14 cellular contexts compared by ENCODE assay signal in genomic region chr5:66882592-66883227, GRCh38.
DNase-seq lines count a peak whose midpoint lies in the region; ATAC-seq lines count a peak whose summit lies in the region.
"Had no signal": no experiment of that assay in that cellular context is flagged by ENCODE, and none has a peak within 500 bp of the region (broad histone marks: within the 10 kb centered on the region; RNA-seq: fewer than 3 reads in every experiment).

No MANE protein-coding gene starts in this region.

- no peaks in the 10 kb centered on the region for H3K9me3 Mint-ChIP-seq in stimulated activated memory B cell treated with anti-CD40 and anti-IgM and Interleukin-4, amounts not matched to agents 10 μg/mL and 1 μg/mL and 100 μg/mL, for 72 hours
- H3K9me3 Mint-ChIP-seq: activated T-cell treated with anti-CD3 and anti-CD28 coated beads, Interleukin-2, amount 50 U/mL, for 24 hours; T-helper 1 cell treated with Interleukin-12 subunit alpha and Interleukin-12 subunit beta and Interleukin-4 antibody, amounts not matched to agents 30 μg/mL and 1 μg/mL, for 36 hours had no signal

- H3K27me3 Mint-ChIP-seq in stimulated activated memory B cell treated with anti-CD40 and anti-IgM and Interleukin-4, amounts not matched to agents 10 μg/mL and 1 μg/mL and 100 μg/mL, for 72 hours: no peaks in the 10 kb centered on the region

- H3K27ac ChIP-seq in epithelial cell of prostate: peak overlapping the region; percentile 93
- H3K27ac ChIP-seq: colonic mucosa had no signal

- DNase-seq in activated CD4-positive, CD25-positive, alpha-beta regulatory T cell (lab: John Stamatoyannopoulos, UW): no peak
- peak; percentile 71 for DNase-seq in HT1080 (ENCODE audit: low read depth)
- peak; percentile 85 for DNase-seq in epithelial cell of prostate (ENCODE audit: low read depth, low spot score)
- DNase-seq in NK-92 treated with Interleukin-12 subunit alpha and Interleukin-12 subunit beta, amount 100 ng/mL, for 24 hours (lab: John Stamatoyannopoulos, UW): no peak
- no peak for DNase-seq in COLO829 (ENCODE audit: low spot score)
- DNase-seq: 8988T; activated T-cell treated with anti-CD3 and anti-CD28 coated beads, Interleukin-2, amount 50 U/mL, for 24 hours; colonic mucosa; naive thymus-derived CD8-positive, alpha-beta T cell; NCI-H526 had no signal

- no peaks in the 10 kb centered on the region for H3K36me3 Mint-ChIP-seq in stimulated activated memory B cell treated with anti-CD40 and anti-IgM and Interleukin-4, amounts not matched to agents 10 μg/mL and 1 μg/mL and 100 μg/mL, for 72 hours
- H3K36me3 Mint-ChIP-seq: naive thymus-derived CD8-positive, alpha-beta T cell had no signal

- H3K4me1 Mint-ChIP-seq in stimulated activated memory B cell treated with anti-CD40 and anti-IgM and Interleukin-4, amounts not matched to agents 10 μg/mL and 1 μg/mL and 100 μg/mL, for 72 hours: peaks cover 8% of the 10 kb centered on the region
- H3K4me1 Mint-ChIP-seq: naive thymus-derived CD8-positive, alpha-beta T cell had no signal

- no peak overlapping the region for H3K4me3 Mint-ChIP-seq in stimulated activated memory B cell treated with anti-CD40 and anti-IgM and Interleukin-4, amounts not matched to agents 10 μg/mL and 1 μg/mL and 100 μg/mL, for 72 hours
- H3K4me3 Mint-ChIP-seq: activated T-cell treated with anti-CD3 and anti-CD28 coated beads, Interleukin-2, amount 50 U/mL, for 24 hours; naive thymus-derived CD8-positive, alpha-beta T cell; T-helper 1 cell treated with Interleukin-12 subunit alpha and Interleukin-12 subunit beta and Interleukin-4 antibody, amounts not matched to agents 30 μg/mL and 1 μg/mL, for 36 hours had no signal

- no peak overlapping the region for H3K27ac Mint-ChIP-seq in stimulated activated memory B cell treated with anti-CD40 and anti-IgM and Interleukin-4, amounts not matched to agents 10 μg/mL and 1 μg/mL and 100 μg/mL, for 72 hours
- H3K27ac Mint-ChIP-seq: activated T-cell treated with anti-CD3 and anti-CD28 coated beads, Interleukin-2, amount 50 U/mL, for 24 hours; naive thymus-derived CD8-positive, alpha-beta T cell; T-helper 1 cell treated with Interleukin-12 subunit alpha and Interleukin-12 subunit beta and Interleukin-4 antibody, amounts not matched to agents 30 μg/mL and 1 μg/mL, for 36 hours had no signal

- ATAC-seq in activated CD4-positive, CD25-positive, alpha-beta regulatory T cell treated with anti-CD3 and anti-CD28 coated beads, Interleukin-2, amount 50 U/mL, for 24 hours: peak; percentile 96 to 99
- ATAC-seq in stimulated activated memory B cell treated with anti-CD40 and anti-IgM and Interleukin-4, amounts not matched to agents 10 μg/mL and 1 μg/mL and 100 μg/mL, for 72 hours: peak; percentile 73
- no peak for ATAC-seq in GM21423 (IDR thresholded peaks at IDR 0.05; ENCODE audit: unreplicated experiment)
- ATAC-seq: naive thymus-derived CD8-positive, alpha-beta T cell had no signal

Comparison
In these comparisons a context has a peak if more than half of its experiments do, and no peak if none do; other contexts are left out.
1. DNase-seq: peak in HT1080 (single experiment) and epithelial cell of prostate (single experiment); none in activated CD4-positive, CD25-positive, alpha-beta regulatory T cell (0 of 4), NK-92 treated with Interleukin-12 subunit alpha and Interleukin-12 subunit beta, amount 100 ng/mL, for 24 hours (single experiment) and COLO829 (single experiment).